Comparison of ENCODE assay signal across 8 cellular contexts in the genomic region with DNA sequence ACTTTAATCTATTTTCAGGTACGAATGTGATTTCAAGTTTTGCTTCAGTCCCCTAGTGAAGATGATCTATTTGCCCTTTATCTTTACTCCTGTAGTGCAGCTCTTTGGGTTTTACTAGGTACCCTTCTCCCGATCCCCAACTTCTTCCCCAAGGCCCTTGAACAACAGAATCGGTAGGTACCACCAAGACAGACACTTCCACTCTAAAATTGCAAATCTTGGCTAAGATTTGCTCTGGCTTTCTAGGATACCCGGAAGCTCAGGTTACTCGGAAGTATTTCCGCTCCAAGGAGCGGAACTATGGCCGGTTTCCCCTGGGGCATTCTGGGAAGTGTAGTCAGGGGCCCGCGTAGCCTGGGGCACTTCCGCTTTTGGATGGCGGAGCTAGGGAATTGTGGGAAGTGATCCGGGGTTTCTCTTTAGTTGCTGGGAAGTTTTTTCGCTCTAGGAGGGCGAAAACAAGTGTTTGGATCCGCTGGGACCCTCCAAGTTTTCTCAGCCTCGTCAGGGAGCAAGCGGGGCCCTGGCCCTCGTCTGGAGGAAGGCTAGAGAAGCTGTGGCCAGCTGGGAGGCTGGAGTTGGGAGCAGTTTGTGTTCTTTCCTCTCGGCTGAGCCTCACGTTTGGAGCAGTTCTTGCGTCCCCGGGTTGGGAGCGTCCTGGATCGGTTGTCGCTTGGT. TPM values are rescaled to one million over a fixed set of nuclear protein-coding genes. Genes with fewer than 3 reads are reported as not detected.
DNase-seq lines count a peak whose midpoint lies in the region; ATAC-seq, FAIRE-seq and TF ChIP-seq lines count a peak whose summit lies in the region.

No MANE protein-coding gene starts in this region.

- no peak overlapping the region for H3K4ac ChIP-seq in H1 (replicated peaks; ENCODE audit: insufficient read length, low read depth, low read length)

- POLR2A ChIA-PET in H1 (lab: Charles Lee; ENCODE audit: partially characterized antibody), result interaction anchor here (0.7 to 2.0 kb wide), 4 partner anchors 40 to 293 kb away, joined by 3 to 12 read pairs (median 4); a partner anchor contains a TSS

- H3K18ac ChIP-seq in H1 (ENCODE audit: extremely low read depth, low read length), result 0 out of 2 replicates have a peak overlapping the region, but pooled peaks have one; percentile 63

- no peak overlapping the region for H2BK5ac ChIP-seq in H1 (ENCODE audit: low read depth, low read length)

- no peak overlapping the region for H3K56ac ChIP-seq in H1 (replicated peaks; ENCODE audit: insufficient read length, low read depth, low read length)

- no peak for TF ChIP-seq POLR2A in H1 (IDR thresholded peaks at IDR 0.05; ENCODE audit: control extremely low read depth in 1 of 2, low read depth in 2 of 2, low read length in 2 of 2)

- no peaks in the 10 kb centered on the region for H3K79me1 ChIP-seq in H1 (ENCODE audit: low read depth, low read length)

- H2BK120ac ChIP-seq in H1 (replicated peaks; ENCODE audit: low read depth, low read length), result no peak overlapping the region

- peak overlapping the region; percentile 59 to 94 (median 78) for H3K4me2 ChIP-seq in BLaER1 treated with 17β-estradiol and CSF1 and Interleukin-3, amounts not matched to agents 10 nM and 100 nM
- peak overlapping the region; percentile 69 to 75 for H3K4me2 ChIP-seq in H1 (ENCODE audit: insufficient read depth in 1 of 2, low read depth in 2 of 2, low read length in 2 of 2)

- peak overlapping the region; percentile 100 for H2AFZ ChIP-seq in H1 (ENCODE audit: low read length)

- no peak overlapping the region for H2AK5ac ChIP-seq in H1 (ENCODE audit: low read depth, low read length)

- peak overlapping the region; percentile 84 for H3K4me3 Mint-ChIP-seq in memory B cell

- no peaks in the 10 kb centered on the region for H3K23me2 ChIP-seq in H1 (ENCODE audit: low read depth, low read length)

- H2BK20ac ChIP-seq in H1 (ENCODE audit: low read length), result no peak overlapping the region

- H3K79me2 ChIP-seq in H1 (ENCODE audit: control insufficient read depth in 1 of 2, insufficient read depth in 2 of 2, low read length in 2 of 2), result no peaks in the 10 kb centered on the region

- peaks cover 4 to 16% (median 12%) of the 10 kb centered on the region in 10 experiments; a peak in 19 of 20 replicates for H3K4me1 ChIP-seq in BLaER1 treated with 17β-estradiol and CSF1 and Interleukin-3, amounts not matched to agents 10 nM and 100 nM
- H3K4me1 ChIP-seq in H1 (replicated peaks in 1 of 4; ENCODE audit: control insufficient read depth in 3 of 4, insufficient read depth in 4 of 4, low read length in 3 of 4), result no peaks in the 10 kb centered on the region

- no peak overlapping the region for H3K23ac ChIP-seq in H1 (ENCODE audit: insufficient read length)

- peaks cover 8% of the 10 kb centered on the region for H3K36me3 Mint-ChIP-seq in memory B cell

- peaks cover 5% of the 10 kb centered on the region for H3K4me1 Mint-ChIP-seq in memory B cell

- H3K27ac ChIP-seq in BLaER1 treated with 17β-estradiol and CSF1 and Interleukin-3, amounts not matched to agents 10 nM and 100 nM, result peak overlapping the region; percentile 84 to 95 (median 92)
- peak overlapping the region; percentile 13; the same call in 1 of the 2 replicates for H3K27ac ChIP-seq in H1 (ENCODE audit: low read depth, low read length)

- peak overlapping the region; percentile 82 for H3K27ac Mint-ChIP-seq in memory B cell

- peaks cover 16 to 28% (median 20%) of the 10 kb centered on the region in 11 experiments; a peak in 21 of 22 replicates for H3K9me3 ChIP-seq in BLaER1 treated with 17β-estradiol and CSF1 and Interleukin-3, amounts not matched to agents 10 nM and 100 nM (replicated peaks in 1 of 11)
- peaks cover 15 to 17% of the 10 kb centered on the region in 2 experiments; a peak in 3 of 4 replicates for H3K9me3 ChIP-seq in H1 (ENCODE audit: insufficient read depth in 2 of 2, low read depth in 1 of 2, low read length in 1 of 2)

- no peak for TF ChIP-seq CTCF in H1 (IDR thresholded peaks at IDR 0.05; ENCODE audit: control extremely low read depth in 1 of 3, insufficient read depth in 1 of 3, low read depth in 1 of 3, low read length in 3 of 3)

- no peak for TF ChIP-seq RAD21 in H1 (IDR thresholded peaks at IDR 0.05 in 1 of 2, conservative IDR thresholded peaks at IDR 0.05 in 1 of 2; ENCODE audit: low read depth in 2 of 2, low read length in 2 of 2)

- peak overlapping the region; percentile 59 for H4K5ac ChIP-seq in H1 (ENCODE audit: insufficient read length, low read depth, low read length)

- H3K9ac ChIP-seq in BLaER1 treated with 17β-estradiol and CSF1 and Interleukin-3, amounts not matched to agents 10 nM and 100 nM, result peak overlapping the region; percentile 84 to 95 (median 92)
- peak overlapping the region in 3 of 4 experiments; percentile 74 to 82 (median 75); a peak in 6 of 7 replicates for H3K9ac ChIP-seq in H1 (replicated peaks in 1 of 4; ENCODE audit: extremely low read depth in 1 of 4, low read depth in 3 of 4, low read length in 3 of 4)

- H3K36me3 ChIP-seq in BLaER1 treated with 17β-estradiol and CSF1 and Interleukin-3, amounts not matched to agents 10 nM and 100 nM, result no peaks in the 10 kb centered on the region
- no peaks in the 10 kb centered on the region for H3K36me3 ChIP-seq in H1 (ENCODE audit: control insufficient read depth in 2 of 4, insufficient read depth in 4 of 4, low read length in 3 of 4)

- FAIRE-seq in H1 (lab: Jason Lieb, UNC), result peak; percentile 95

- H4K20me1 ChIP-seq in BLaER1 treated with 17β-estradiol and CSF1 and Interleukin-3, amounts not matched to agents 10 nM and 100 nM, result no peaks in the 10 kb centered on the region
- no peaks in the 10 kb centered on the region for H4K20me1 ChIP-seq in H1 (replicated peaks in 1 of 2; ENCODE audit: control insufficient read depth in 1 of 2, insufficient read depth in 2 of 2, low read length in 2 of 2)

- peak overlapping the region; percentile 79 for H4K91ac ChIP-seq in H1 (replicated peaks; ENCODE audit: insufficient read length, low read length)

- peak overlapping the region; percentile 73 to 88 (median 78) for H3K4me3 ChIP-seq in BLaER1 treated with 17β-estradiol and CSF1 and Interleukin-3, amounts not matched to agents 10 nM and 100 nM
- H3K4me3 ChIP-seq in H1 (ENCODE audit: extremely low read depth in 1 of 4, insufficient read depth in 2 of 4, low read depth in 3 of 4, low read length in 4 of 4), result peak overlapping the region; percentile 63 to 97 (median 86)

- CTCF ChIA-PET in H1 (lab: Charles Lee; ENCODE audit: partially characterized antibody), result no interaction called here

- H2BK12ac ChIP-seq in H1 (ENCODE audit: low read depth, low read length), result peak overlapping the region; percentile 62; the same call in 1 of the 2 replicates

- peaks cover 6% of the 10 kb centered on the region for H3K27me3 Mint-ChIP-seq in memory B cell

- H3K9me3 Mint-ChIP-seq in memory B cell, result peaks cover 12% of the 10 kb centered on the region

- peak; percentile 89 for ATAC-seq in GM19351 (IDR thresholded peaks at IDR 0.05; ENCODE audit: unreplicated experiment)
- ATAC-seq in HG03521 (IDR thresholded peaks at IDR 0.05; ENCODE audit: unreplicated experiment), result peak; percentile 74
- peak; percentile 91 for ATAC-seq in memory B cell (ENCODE audit: low read depth)

- H3K14ac ChIP-seq in H1 (ENCODE audit: insufficient read length), result no peak overlapping the region

- no peak overlapping the region for H2BK15ac ChIP-seq in H1 (ENCODE audit: low read length)

- DNase-seq in NCI-H82 treated with DMSO at 0.1 percent for 48 hours (lab: John Stamatoyannopoulos, UW; ENCODE audit: unreplicated experiment) (peak; percentile 71), H1 (ENCODE audit: low read depth in 1 of 2, low spot score in 2 of 2) (peak; percentile 80 to 81), memory B cell (ENCODE audit: low spot score in 2 of 2) (peak; percentile 58 to 63)
- peak; percentile 46 for DNase-seq in activated CD8-positive, alpha-beta memory T cell treated with anti-CD3 and anti-CD28 coated beads, Interleukin-2, amount 50 U/mL, for 1 hour (ENCODE audit: extremely low read depth)
- DNase-seq in stimulated activated CD8-positive, alpha-beta memory T cell treated with anti-CD3 and anti-CD28 coated beads, Interleukin-12 subunit alpha, Interleukin-12 subunit beta, amount 100 ng/mL, for 1 hour (ENCODE audit: low read depth), result peak; percentile 70

- TF ChIP-seq EP300 in H1 (IDR thresholded peaks at IDR 0.05; ENCODE audit: borderline replicate concordance in 1 of 2, low read depth in 2 of 2, low read length in 2 of 2), result no peak

- H3K27me3 ChIP-seq in BLaER1 treated with 17β-estradiol and CSF1 and Interleukin-3, amounts not matched to agents 10 nM and 100 nM, result no peaks in the 10 kb centered on the region
- H3K27me3 ChIP-seq in H1 (replicated peaks in 1 of 4; ENCODE audit: control insufficient read depth in 3 of 4, extremely low read depth in 1 of 4, insufficient read depth in 3 of 4, low read length in 3 of 4), result 0 out of 7 replicates have a peak, but pooled peaks cover 0 to 2% (median 0%) of the 10 kb centered on the region in 4 experiments

- peak overlapping the region; percentile 94 for H4K8ac ChIP-seq in H1 (ENCODE audit: extremely low read depth, insufficient read depth, low read length)

- WGBS in H1 (ENCODE audit: extremely low coverage in 1 of 2, insufficient coverage in 1 of 2, insufficient read length in 1 of 2, insufficient replicate concordance in 2 of 2, low coverage in 1 of 2, low lambda C conversion rate in 2 of 2, missing lambda C conversion rate in 1 of 2), 2 experiments, result 5% methylated on average over 26 of the region's 26 CpGs; no CpG with 5 or more reads in 1 of the 2 experiments

RNA-seq across cellular contexts. Expression of a gene that starts 5.1 kb away (rescaled TPM):
- total RNA-seq in H1 (2021; fragmentation: NEBNext Ultra II Directional; extraction: Animal tissue kit (Norgen Biotek cat#: 25700)), result 23.9 and 25.8 TPM in 2 replicates
- polyA plus RNA-seq in H1 (2011; rRNA removed), result 3.2 and 4.9 TPM in 2 replicates
- polyA plus RNA-seq in H1 (2011; cell fraction: cytosol; rRNA removed), result 5.9 TPM
- 4.3 TPM for polyA plus RNA-seq in H1 (2011; cell fraction: nucleus; rRNA removed)
- polyA plus RNA-seq in H1 (2012, experiment 1 of 2), result 12.0 to 13.5 TPM (median 12.3 TPM) in 4 replicates
- polyA plus RNA-seq in H1 (2012, experiment 2 of 2), result 0.91 TPM
- 9.6 TPM for polyA plus RNA-seq in H1 (2013, experiment 1 of 2)
- 8.7 TPM for polyA plus RNA-seq in H1 (2013, experiment 2 of 2)
- 15.2 and 19.5 TPM in 2 replicates for polyA minus RNA-seq in H1 (2011; rRNA and poly(A)+ RNA removed)
- 6.8 TPM for polyA minus RNA-seq in H1 (2011; cell fraction: cytosol; rRNA and poly(A)+ RNA removed)
- polyA minus RNA-seq in H1 (2011; cell fraction: nucleus; rRNA and poly(A)+ RNA removed), result 32.0 TPM

RNA-seq across cellular contexts. Expression of a gene that starts 42.4 kb away (rescaled TPM):
- 12.6 and 18.3 TPM in 2 replicates for total RNA-seq in H1 (2021; fragmentation: NEBNext Ultra II Directional; extraction: Animal tissue kit (Norgen Biotek cat#: 25700))
- 3.2 and 4.1 TPM in 2 replicates for polyA plus RNA-seq in H1 (2011; rRNA removed)
- polyA plus RNA-seq in H1 (2011; cell fraction: cytosol; rRNA removed), result 8.9 TPM
- polyA plus RNA-seq in H1 (2011; cell fraction: nucleus; rRNA removed), result 6.3 TPM
- 8.3 to 12.9 TPM (median 10.1 TPM) in 4 replicates for polyA plus RNA-seq in H1 (2012, experiment 1 of 2)
- 1.6 TPM for polyA plus RNA-seq in H1 (2012, experiment 2 of 2)
- polyA plus RNA-seq in H1 (2013, experiment 1 of 2), result 10.4 TPM
- 9.7 TPM for polyA plus RNA-seq in H1 (2013, experiment 2 of 2)
- polyA minus RNA-seq in H1 (2011; rRNA and poly(A)+ RNA removed), result 10.3 and 11.2 TPM in 2 replicates
- polyA minus RNA-seq in H1 (2011; cell fraction: cytosol; rRNA and poly(A)+ RNA removed), result 2.9 TPM
- polyA minus RNA-seq in H1 (2011; cell fraction: nucleus; rRNA and poly(A)+ RNA removed), result 15.1 TPM

RNA-seq across cellular contexts. Expression of a gene that starts 52.4 kb away (rescaled TPM):
- 1.6 and 1.8 TPM in 2 replicates for total RNA-seq in H1 (2021; fragmentation: NEBNext Ultra II Directional; extraction: Animal tissue kit (Norgen Biotek cat#: 25700))
- 0.19 and 0.54 TPM in 2 replicates for polyA plus RNA-seq in H1 (2011; rRNA removed)
- polyA plus RNA-seq in H1 (2011; cell fraction: cytosol; rRNA removed), result 0.49 TPM
- polyA plus RNA-seq in H1 (2011; cell fraction: nucleus; rRNA removed), result 1.1 TPM
- 1.2 to 1.6 TPM (median 1.3 TPM) in 4 replicates for polyA plus RNA-seq in H1 (2012, experiment 1 of 2)
- polyA plus RNA-seq in H1 (2012, experiment 2 of 2), result not detected
- polyA plus RNA-seq in H1 (2013, experiment 1 of 2), result 1.2 TPM
- 1.0 TPM for polyA plus RNA-seq in H1 (2013, experiment 2 of 2)
- 2.4 and 4.1 TPM in 2 replicates for polyA minus RNA-seq in H1 (2011; rRNA and poly(A)+ RNA removed)
- polyA minus RNA-seq in H1 (2011; cell fraction: cytosol; rRNA and poly(A)+ RNA removed), result 1.8 TPM
- polyA minus RNA-seq in H1 (2011; cell fraction: nucleus; rRNA and poly(A)+ RNA removed), result 8.0 TPM

Comparison
In these comparisons a context has a peak if more than half of its experiments do, and no peak if none do; other contexts are left out.
1. Peak in every context shown above with its lines: DNase-seq, ATAC-seq, H3K4me3 ChIP-seq and H3K27ac ChIP-seq.